In the genomic region with DNA sequence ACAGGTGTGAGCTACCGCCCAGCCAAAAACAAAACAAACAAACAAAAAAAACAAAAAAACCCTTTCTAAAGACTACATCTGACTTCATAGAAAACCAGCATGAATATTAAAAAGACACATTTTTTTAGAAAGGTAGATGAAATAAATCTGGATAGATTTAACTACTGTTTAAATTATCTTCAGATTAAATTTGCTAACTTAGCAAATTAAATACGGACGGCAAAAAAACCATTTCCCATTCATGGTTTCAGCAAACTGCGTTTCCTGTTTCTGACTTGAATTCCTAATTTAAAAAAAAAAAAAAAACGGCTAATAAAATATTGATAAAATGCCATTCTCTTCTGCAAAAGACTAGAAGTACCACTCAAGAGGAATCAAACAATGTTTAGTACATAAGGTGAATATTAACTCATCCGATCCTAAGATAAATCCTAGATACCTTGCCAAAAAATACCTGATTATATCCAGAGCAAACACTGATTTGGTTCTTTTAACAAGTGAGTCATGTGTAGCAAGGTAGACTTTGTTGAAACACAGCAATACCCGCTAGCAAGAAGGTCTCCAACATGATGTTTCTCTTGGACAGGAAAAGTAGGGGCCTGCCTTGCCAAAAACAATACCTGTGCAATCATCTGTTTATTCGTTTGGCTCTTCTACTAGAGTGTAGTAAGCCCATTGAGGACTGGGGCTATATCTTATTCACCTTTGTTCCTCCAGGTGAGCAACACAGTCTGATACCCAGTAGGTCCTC, we compare ENCODE assay signal across 17 cellular contexts.
"Had no signal": no experiment of that assay in that cellular context is flagged by ENCODE, and none has a peak within 500 bp of the region (broad histone marks: within the 10 kb centered on the region; RNA-seq: fewer than 3 reads in every experiment).

No MANE protein-coding gene starts in this region.

- H3K36me3 ChIP-seq: esophagus muscularis mucosa, vagina had no signal

- H3K4me1 ChIP-seq: esophagus muscularis mucosa, tibial nerve, vagina had no signal

- H3K4me2 ChIP-seq: hepatocyte had no signal

- H3K79me2 ChIP-seq: hepatocyte had no signal

- H3K4me3 ChIP-seq: dorsolateral prefrontal cortex, esophagus muscularis mucosa, hepatocyte, tibial nerve, vagina had no signal

- H3K9me3 ChIP-seq: esophagus muscularis mucosa, tibial nerve, vagina had no signal

- ATAC-seq: activated CD4-positive, CD25-positive, alpha-beta regulatory T cell treated with anti-CD3 and anti-CD28 coated beads, Interleukin-2, amount 50 U/mL, for 24 hours; right cardiac atrium had no signal

- DNase-seq: activated CD4-positive, alpha-beta T cell treated with anti-CD3 and anti-CD28 coated beads, Interleukin-2, amount 50 U/mL, for 1 hour; activated CD8-positive, alpha-beta memory T cell treated with anti-CD3 and anti-CD28 coated beads for 24 hours; activated naive CD4-positive, alpha-beta T cell; activated naive CD8-positive, alpha-beta T cell treated with anti-CD3 and anti-CD28 coated beads, Interleukin-2, amount 10 ng/mL, durations not matched to agents 7 days and 5 days; dorsolateral prefrontal cortex; endodermal cell; kidney; nucleus accumbens; right cardiac atrium; small intestine; stimulated activated CD4-positive, alpha-beta T cell treated with anti-CD3 and anti-CD28 coated beads, Interleukin-4, amount 100 ng/mL, for 24 hours; stimulated activated naive CD4-positive, alpha-beta T cell had no signal

- H3K27me3 ChIP-seq: dorsolateral prefrontal cortex, esophagus muscularis mucosa, hepatocyte, tibial nerve, vagina had no signal

- H2AFZ ChIP-seq: hepatocyte had no signal

- FAIRE-seq: kidney, small intestine had no signal

- H3K27ac ChIP-seq: dorsolateral prefrontal cortex, esophagus muscularis mucosa, hepatocyte, tibial nerve, vagina had no signal
